1 cellular context compared by ENCODE assay signal in genomic region chr6:87905101-87905517, GRCh38.
TF ChIP-seq lines count a peak whose summit lies in the region.

No MANE protein-coding gene starts in this region.

TF ChIP-seq in GM12878, 131 proteins besides CTCF, POLR2A, EP300 and RAD21 (continued from another document and continues in another):
- no peak for TF ChIP-seq E4F1 (IDR thresholded peaks at IDR 0.05; ENCODE audit: borderline replicate concordance, partially characterized antibody)
- peak; percentile 95 for TF ChIP-seq ATF2 (IDR thresholded peaks at IDR 0.05; ENCODE audit: low read length)
- TF ChIP-seq MXI1 (IDR thresholded peaks at IDR 0.05; ENCODE audit: low read depth, low read length): 0 out of 2 replicates have a peak, but pooled peaks have one; percentile 48
- no peak for TF ChIP-seq ZNF592 (IDR thresholded peaks at IDR 0.05)
- TF ChIP-seq ETV6 (conservative IDR thresholded peaks at IDR 0.05 in 1 of 2, IDR thresholded peaks at IDR 0.05 in 1 of 2; ENCODE audit: borderline replicate concordance in 1 of 2, low read depth in 1 of 2): peak in 1 of 2 experiments; percentile 72; a peak in 2 of 4 replicates
- no peak for TF ChIP-seq TCF7 (IDR thresholded peaks at IDR 0.05; ENCODE audit: borderline replicate concordance)
- peak; percentile 99 for TF ChIP-seq FOXM1 (IDR thresholded peaks at IDR 0.05; ENCODE audit: low read depth, low read length)
- no peak for TF ChIP-seq HSF1 (IDR thresholded peaks at IDR 0.05; ENCODE audit: low read depth, low read length)
- TF ChIP-seq ZNF24 (IDR thresholded peaks at IDR 0.05): no peak
- TF ChIP-seq MAX (IDR thresholded peaks at IDR 0.05; ENCODE audit: low read depth, low read length): no peak
- peak; percentile 67; the same call in 1 of the 2 replicates for TF ChIP-seq PML (IDR thresholded peaks at IDR 0.05; ENCODE audit: low read length)
- no peak for TF ChIP-seq FOS (IDR thresholded peaks at IDR 0.05; ENCODE audit: borderline replicate concordance, extremely low read depth, insufficient read length)
- no peak for TF ChIP-seq USF2 (IDR thresholded peaks at IDR 0.05; ENCODE audit: borderline replicate concordance, low read depth, low read length)
- TF ChIP-seq RELB (IDR thresholded peaks at IDR 0.05; ENCODE audit: low read depth): peak; percentile 67; the same call in 1 of the 2 replicates
- no peak for TF ChIP-seq CHD1 (IDR thresholded peaks at IDR 0.05; ENCODE audit: low read depth, low read length)
- TF ChIP-seq NKRF (conservative IDR thresholded peaks at IDR 0.05): no peak
- no peak for TF ChIP-seq E2F4 (IDR thresholded peaks at IDR 0.05; ENCODE audit: low read depth, low read length)
- TF ChIP-seq REST (IDR thresholded peaks at IDR 0.05; ENCODE audit: low read depth, low read length): no peak
- TF ChIP-seq NFYA (IDR thresholded peaks at IDR 0.05; ENCODE audit: borderline replicate concordance, low read depth, low read length): no peak
- TF ChIP-seq SIX5 (IDR thresholded peaks at IDR 0.05; ENCODE audit: low read depth, low read length, severe bottlenecking): no peak
- TF ChIP-seq NFXL1 (IDR thresholded peaks at IDR 0.05; ENCODE audit: borderline replicate concordance): no peak
- TF ChIP-seq GATAD2B (conservative IDR thresholded peaks at IDR 0.05; ENCODE audit: low read depth): peak; percentile 46; the same call in 1 of the 2 replicates
- no peak for TF ChIP-seq HDAC2 (IDR thresholded peaks at IDR 0.05)
- TF ChIP-seq GABPA (IDR thresholded peaks at IDR 0.05; ENCODE audit: low read depth): peak; percentile 42; the same call in 1 of the 2 replicates
- TF ChIP-seq SREBF2 (IDR thresholded peaks at IDR 0.05; ENCODE audit: low read length): no peak
- TF ChIP-seq POLR2AphosphoS2 (IDR thresholded peaks at IDR 0.05; ENCODE audit: low read depth, low read length): no peak
- no peak for TF ChIP-seq CBX3 (IDR thresholded peaks at IDR 0.05; ENCODE audit: borderline replicate concordance, low read depth)
- peak; percentile 71; the same call in 1 of the 2 replicates for TF ChIP-seq PAX5 (IDR thresholded peaks at IDR 0.05; ENCODE audit: borderline replicate concordance, low read depth, low read length)
- peak; percentile 89; the same call in 1 of the 2 replicates for TF ChIP-seq MTA3 (IDR thresholded peaks at IDR 0.05; ENCODE audit: borderline replicate concordance, low read length)
- no peak for TF ChIP-seq WRNIP1 (IDR thresholded peaks at IDR 0.05; ENCODE audit: borderline replicate concordance, low read depth, low read length)
- peak; percentile 94 for TF ChIP-seq BCL11A (IDR thresholded peaks at IDR 0.05; ENCODE audit: low read depth, low read length)
- no peak for TF ChIP-seq ZZZ3 (IDR thresholded peaks at IDR 0.05; ENCODE audit: control insufficient read depth, insufficient read length, low read depth)
- no peak for TF ChIP-seq KAT2A (conservative IDR thresholded peaks at IDR 0.05; ENCODE audit: control insufficient read depth, low read depth, low read length)
- peak; percentile 54; the same call in 1 of the 2 replicates for TF ChIP-seq SMARCA5 (IDR thresholded peaks at IDR 0.05)
- TF ChIP-seq NRF1 (conservative IDR thresholded peaks at IDR 0.05; ENCODE audit: low read depth, low read length): no peak
- no peak for TF ChIP-seq HDAC6 (IDR thresholded peaks at IDR 0.05; ENCODE audit: unreplicated experiment)
